ENCODE assay signal across 8 cellular contexts in genomic region chr12:8697476-8698131, GRCh38. TPM values are rescaled to one million over a fixed set of nuclear protein-coding genes. Genes with fewer than 3 reads are reported as not detected.
A peak's percentile ranks its signal among the peaks of the same experiment; 100 is the strongest.
DNase-seq lines count a peak whose midpoint lies in the region; ATAC-seq and TF ChIP-seq lines count a peak whose summit lies in the region.

TSS of gene RIMKLB (plus strand) at chr12:8697991. CDS start at chr12:8713867, 15,876 bp downstream.

- DNase-seq in 8988T (peak; percentile 57), NCI-H446 (lab: John Stamatoyannopoulos, UW) (peak; percentile 34 to 83), dorsolateral prefrontal cortex (peak; percentile 35 to 88 (median 78)), right lobe of liver (peak; percentile 72 to 82 (median 78))
- DNase-seq in activated CD4-positive, alpha-beta T cell treated with anti-CD3 and anti-CD28 coated beads, Interleukin-2, amount 50 U/mL, for 24 hours (ENCODE audit: low read depth in 1 of 2, low spot score in 1 of 2) = peak; percentile 53 to 61
- DNase-seq in stimulated activated CD4-positive, alpha-beta T cell treated with anti-CD3 and anti-CD28 coated beads, Interleukin-2, amount 100 ng/mL, for 48 hours = peak; percentile 55 to 60

- under 1% methylated on average over 14 of the region's 88 CpGs for WGBS in right lobe of liver (ENCODE audit: insufficient coverage, low coverage, low lambda C conversion rate, missing lambda C conversion rate)

- TF ChIP-seq CTCF in dorsolateral prefrontal cortex (IDR thresholded peaks at IDR 0.05 in 54 of 56, conservative IDR thresholded peaks at IDR 0.05 in 2 of 56; ENCODE audit: low read depth in 1 of 56, partially characterized antibody in 56 of 56) = no peak
- TF ChIP-seq CTCF in right lobe of liver (IDR thresholded peaks at IDR 0.05) = no peak

- H3K27ac ChIP-seq in dorsolateral prefrontal cortex = peak within 1 kb of the TSS; percentile 41 to 97 (median 87)
- H3K27ac ChIP-seq in right lobe of liver = peak within 1 kb of the TSS; percentile 39 to 91 (median 74)

- H3K9me3 ChIP-seq in right lobe of liver = no peaks in the 10 kb centered on the region

- ATAC-seq in GM18858 (IDR thresholded peaks at IDR 0.05; ENCODE audit: unreplicated experiment) (peak; percentile 64), HG03108 (IDR thresholded peaks at IDR 0.05; ENCODE audit: unreplicated experiment) (peak; percentile 71), right lobe of liver (peak; percentile 88 to 91 (median 89))

- H3K4me3 ChIP-seq in dorsolateral prefrontal cortex (peak within 1 kb of the TSS; percentile 61 to 98 (median 87)), right lobe of liver (peak within 1 kb of the TSS; percentile 68 to 89 (median 78))

- H3K36me3 ChIP-seq in right lobe of liver = no peaks in the 10 kb centered on the region

- H3K4me1 ChIP-seq in right lobe of liver = peaks cover 0 to 4% (median 0%) of the 10 kb centered on the region in 4 donors

- H3K27me3 ChIP-seq in dorsolateral prefrontal cortex = no peaks in the 10 kb centered on the region
- no peaks in the 10 kb centered on the region for H3K27me3 ChIP-seq in right lobe of liver

- intact Hi-C loops in dorsolateral prefrontal cortex (cut with DNase I) = loop anchor here in 1 of 2 donors (5.0 kb wide), 1 partner anchor 215 kb away; the partner anchor contains the start of gene PHC1
- intact Hi-C loops in right lobe of liver (cut with DNase I) = no loop called here

- TF ChIP-seq POLR2A in right lobe of liver (IDR thresholded peaks at IDR 0.05) = peak; percentile 31

RNA-seq across cellular contexts. Expression of gene RIMKLB, which starts in this region (rescaled TPM):
- 10 to 100 TPM; 26.8 to 88.1 (median 51.3) TPM for total RNA-seq in dorsolateral prefrontal cortex
- 1 to 10 TPM; 1.3 to 4.7 (median 2.6) TPM for total RNA-seq in right lobe of liver

Comparison
In these comparisons a context has a peak if more than half of its experiments do, and no peak if none do; other contexts are left out.
1. Peak in every context shown above with its lines: DNase-seq, ATAC-seq, H3K4me3 ChIP-seq and H3K27ac ChIP-seq.
2. RNA of gene RIMKLB (total RNA-seq): 26.8 to 88.1 TPM in dorsolateral prefrontal cortex; 1.3 to 4.7 TPM in right lobe of liver; every median in the first group is over 4 times any median in the second.